Comparison of ENCODE assay signal across 10 cellular contexts in genomic region chr3:189123595-189124387, GRCh38. TPM values are rescaled to one million over a fixed set of nuclear protein-coding genes. Genes with fewer than 3 reads are reported as not detected.
DNase-seq lines count a peak whose midpoint lies in the region; ATAC-seq and TF ChIP-seq lines count a peak whose summit lies in the region.
"Had no signal": no experiment of that assay in that cellular context is flagged by ENCODE, and none has a peak within 500 bp of the region (broad histone marks: within the 10 kb centered on the region; RNA-seq: fewer than 3 reads in every experiment).

No MANE protein-coding gene starts in this region.

- no peaks in the 10 kb centered on the region for H3K36me3 ChIP-seq in ascending aorta

- no peaks in the 10 kb centered on the region for H3K27me3 ChIP-seq in ascending aorta

- TF ChIP-seq CTCF in LNCaP clone FGC (IDR thresholded peaks at IDR 0.05; ENCODE audit: control insufficient read depth, extremely low read depth, insufficient read depth), result no peak
- TF ChIP-seq CTCF in ascending aorta (IDR thresholded peaks at IDR 0.05), result no peak

- POLR2A ChIA-PET in HEK293T (lab: Yijun Ruan, JAX), result no interaction called here

- ATAC-seq in GM21423 (IDR thresholded peaks at IDR 0.05; ENCODE audit: unreplicated experiment) (no peak), GM18907 (IDR thresholded peaks at IDR 0.05; ENCODE audit: unreplicated experiment) (no peak)

- intact Hi-C loops in ascending aorta (cut with DNase I), result no loop called here

- DNase-seq in LNCaP clone FGC (ENCODE audit: low read depth) (peak; percentile 92), ascending aorta (ENCODE audit: low spot score in 2 of 2) (no peak), kidney glomerular epithelial cell (lab: John Stamatoyannopoulos, UW) (peak; percentile 56), HEK293T (ENCODE audit: extremely low spot score) (no peak), NCI-H146 (lab: John Stamatoyannopoulos, UW) (no peak)
- DNase-seq: activated B cell treated with CpG ODN at 0.5 μM for 24 hours; activated naive CD4-positive, alpha-beta T cell treated with Interleukin-2 at 50 U/mL for 16 hours had no signal

- H3K4me1 ChIP-seq in ascending aorta, result peaks cover 2 to 9% of the 10 kb centered on the region in 2 donors

- H3K27ac ChIP-seq in ascending aorta (peak overlapping the region; percentile 10 to 46), skin epidermis (peak overlapping the region in 19 of 21 experiments; percentile 5 to 83 (median 57))

- CTCF ChIA-PET in HEK293T (lab: Yijun Ruan, JAX), result no interaction called here

- H3K9me3 ChIP-seq in ascending aorta, result no peaks in the 10 kb centered on the region

- no peak overlapping the region for H3K4me3 ChIP-seq in LNCaP clone FGC (ENCODE audit: low read depth, low read length)
- H3K4me3 ChIP-seq in ascending aorta, result peak overlapping the region in 1 of 2 donors; percentile 47
- H3K4me3 ChIP-seq in skin epidermis, result no peak overlapping the region

TF ChIP-seq in HEK293T, 16 proteins besides CTCF, POLR2A, EP300 and RAD21:
- TF ChIP-seq CTBP1 (IDR thresholded peaks at IDR 0.05; ENCODE audit: borderline replicate concordance) (no peak), FOXK2 (IDR thresholded peaks at IDR 0.05) (no peak), PKNOX1 (IDR thresholded peaks at IDR 0.05) (no peak), L3MBTL2 (conservative IDR thresholded peaks at IDR 0.05) (no peak), BHLHE40 (IDR thresholded peaks at IDR 0.05; ENCODE audit: borderline replicate concordance) (no peak), ELF4 (IDR thresholded peaks at IDR 0.05) (no peak), SUZ12 (IDR thresholded peaks at IDR 0.05) (no peak), FOXM1 (IDR thresholded peaks at IDR 0.05; ENCODE audit: borderline replicate concordance) (no peak), HDGF (IDR thresholded peaks at IDR 0.05; ENCODE audit: borderline replicate concordance) (no peak), ZNF384 (IDR thresholded peaks at IDR 0.05) (no peak), SP1 (IDR thresholded peaks at IDR 0.05) (no peak)

RNA-seq across cellular contexts. Expression of gene TPRG1, which starts 48.0 kb away (rescaled TPM):
- total RNA-seq in ascending aorta, result 6.4 TPM

Comparison
In these comparisons a context has a peak if more than half of its experiments do, and no peak if none do; other contexts are left out.
1. DNase-seq: peak in LNCaP clone FGC (single experiment) and kidney glomerular epithelial cell (single experiment); none in ascending aorta (0 of 2), HEK293T (single experiment) and NCI-H146 (single experiment).